Comparison of ENCODE assay signal across 18 cellular contexts in the genomic region with DNA sequence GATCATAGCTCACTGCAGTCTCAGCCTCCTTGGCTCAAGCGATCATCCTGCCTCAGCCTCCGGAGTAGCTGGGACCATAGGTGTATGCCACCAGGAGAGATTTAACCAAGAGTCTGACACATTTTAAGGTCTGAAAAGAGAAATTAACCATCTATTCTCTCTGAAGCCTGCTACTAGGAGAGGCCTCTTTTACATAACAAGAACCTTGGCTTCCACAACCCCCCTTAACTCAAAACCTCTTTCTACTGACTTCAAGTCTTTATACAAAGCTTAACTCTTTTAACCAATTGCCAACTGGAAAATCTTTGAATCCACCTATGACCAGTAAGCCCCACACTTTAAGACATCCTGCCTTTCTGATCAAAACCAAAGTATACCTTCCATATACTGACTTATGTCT.
DNase-seq lines count a peak whose midpoint lies in the region; ATAC-seq lines count a peak whose summit lies in the region.
"Had no signal": no experiment of that assay in that cellular context is flagged by ENCODE, and none has a peak within 500 bp of the region (broad histone marks: within the 10 kb centered on the region; RNA-seq: fewer than 3 reads in every experiment).

No MANE protein-coding gene starts in this region.

- H3K4ac ChIP-seq in mesendoderm (ENCODE audit: low read depth, low read length) = no peak overlapping the region

- H3K9ac ChIP-seq in NT2/D1 (ENCODE audit: insufficient read length, low read depth) = no peak overlapping the region
- H3K9ac ChIP-seq in mesendoderm (ENCODE audit: low read length) = no peak overlapping the region
- H3K9ac ChIP-seq: BLaER1 treated with 17β-estradiol and CSF1 and Interleukin-3, amounts not matched to agents 10 nM and 100 nM; GM23248 had no signal

- H3K27me3 ChIP-seq in HAP-1 (ENCODE audit: low read depth) (no peaks in the 10 kb centered on the region), NT2/D1 (ENCODE audit: insufficient read depth, insufficient read length) (no peaks in the 10 kb centered on the region), mesendoderm (ENCODE audit: insufficient read depth, low read length, poor library complexity) (no peaks in the 10 kb centered on the region)
- H3K27me3 ChIP-seq: BLaER1 treated with 17β-estradiol and CSF1 and Interleukin-3, amounts not matched to agents 10 nM and 100 nM had no signal

- H3K4me2 ChIP-seq in mesendoderm (ENCODE audit: low read length) = no peak overlapping the region
- H3K4me2 ChIP-seq: BLaER1 treated with 17β-estradiol and CSF1 and Interleukin-3, amounts not matched to agents 10 nM and 100 nM had no signal

- no peaks in the 10 kb centered on the region for H3K79me1 ChIP-seq in mesendoderm (ENCODE audit: low read length)

- H2BK15ac ChIP-seq in mesendoderm (replicated peaks; ENCODE audit: low read depth) = no peak overlapping the region

- H3K4me3 ChIP-seq in HAP-1 (no peak overlapping the region), NT2/D1 (ENCODE audit: insufficient read length, low read depth) (no peak overlapping the region), mesendoderm (ENCODE audit: low read length) (no peak overlapping the region)
- H3K4me3 ChIP-seq: BLaER1 treated with 17β-estradiol and CSF1 and Interleukin-3, amounts not matched to agents 10 nM and 100 nM; GM12878; GM23248; K562 had no signal

- no peak for ATAC-seq in GM21528 (IDR thresholded peaks at IDR 0.05; ENCODE audit: low FRiP score, unreplicated experiment)
- ATAC-seq: CD8-positive, alpha-beta T cell; GM12878; K562 had no signal

- no peak overlapping the region for H3K27ac ChIP-seq in mesendoderm (ENCODE audit: low read depth, low read length)
- H3K27ac ChIP-seq: BLaER1 treated with 17β-estradiol and CSF1 and Interleukin-3, amounts not matched to agents 10 nM and 100 nM; GM23248 had no signal

- no peaks in the 10 kb centered on the region for H3K36me3 ChIP-seq in HAP-1 (replicated peaks)
- no peaks in the 10 kb centered on the region for H3K36me3 ChIP-seq in NT2/D1 (ENCODE audit: insufficient read depth, insufficient read length, low read length)
- H3K36me3 ChIP-seq in mesendoderm (ENCODE audit: control insufficient read depth, insufficient read depth, low read length) = no peaks in the 10 kb centered on the region
- H3K36me3 ChIP-seq: BLaER1 treated with 17β-estradiol and CSF1 and Interleukin-3, amounts not matched to agents 10 nM and 100 nM had no signal

- no CpG with 5 or more reads among the region's 2 CpGs for WGBS in mesendoderm (ENCODE audit: extremely low coverage, insufficient coverage, low lambda C conversion rate)

- no peak overlapping the region for H2BK5ac ChIP-seq in mesendoderm (ENCODE audit: low read length)

- H3K79me2 ChIP-seq in mesendoderm (ENCODE audit: control insufficient read depth, insufficient read depth, low read length) = no peaks in the 10 kb centered on the region

- no peak overlapping the region for H4K5ac ChIP-seq in mesendoderm (ENCODE audit: low read length)

- H2AK5ac ChIP-seq in mesendoderm (ENCODE audit: low read length) = no peak overlapping the region

- H4K8ac ChIP-seq in mesendoderm (ENCODE audit: low read depth, low read length) = no peak overlapping the region

- H3K9me3 ChIP-seq in HAP-1 (no peaks in the 10 kb centered on the region), NT2/D1 (ENCODE audit: insufficient read depth, low read length) (no peaks in the 10 kb centered on the region)

- no peak overlapping the region for H3K23ac ChIP-seq in mesendoderm (ENCODE audit: low read length)

- no peak overlapping the region for H3K56ac ChIP-seq in mesendoderm (ENCODE audit: low read length)

- in situ Hi-C loops in HAP-1 (cut with MboI; ENCODE audit: low sequenced_read_pairs) = no loop called here

- H3K4me1 ChIP-seq in HAP-1 (peaks cover 10% of the 10 kb centered on the region), NT2/D1 (ENCODE audit: insufficient read depth, insufficient read length) (peaks cover 5% of the 10 kb centered on the region), mesendoderm (ENCODE audit: control insufficient read depth, low read depth, low read length) (no peaks in the 10 kb centered on the region)
- H3K4me1 ChIP-seq: BLaER1 treated with 17β-estradiol and CSF1 and Interleukin-3, amounts not matched to agents 10 nM and 100 nM had no signal

- H2BK120ac ChIP-seq in mesendoderm (ENCODE audit: low read depth, low read length) = no peak overlapping the region

- DNase-seq in HAP-1 (ENCODE audit: low spot score in 2 of 2) = peak; percentile 12 to 53
- DNase-seq in NT2/D1 (ENCODE audit: low read depth, low spot score) = peak; percentile 30
- DNase-seq in iPS DF 19.7 (ENCODE audit: low read depth, low spot score) = peak; percentile 25
- DNase-seq in mesendoderm = no peak
- no peak for DNase-seq in NCI-H748 treated with DMSO at 0.1 percent for 48 hours (lab: John Stamatoyannopoulos, UW)
- no peak for DNase-seq in activated gamma-delta T cell treated with Interleukin-2 at 50 U/mL for 16 hours
- DNase-seq: Calu3; CD8-positive, alpha-beta T cell; DMS53; DND-41; EL; GM23248; H7; IMR-90 had no signal

- H3K18ac ChIP-seq in mesendoderm (ENCODE audit: low read length) = peak overlapping the region; percentile 28

Comparison
In these comparisons a context has a peak if more than half of its experiments do, and no peak if none do; other contexts are left out.
1. DNase-seq: peak in HAP-1 (2 of 2), NT2/D1 (single experiment) and iPS DF 19.7 (single experiment); none in mesendoderm (single experiment), NCI-H748 treated with DMSO at 0.1 percent for 48 hours (single experiment) and activated gamma-delta T cell treated with Interleukin-2 at 50 U/mL for 16 hours (single experiment).